10 cellular contexts compared by ENCODE assay signal in genomic region chr6:71287038-71287437, GRCh38. TPM values are rescaled to one million over a fixed set of nuclear protein-coding genes. Genes with fewer than 3 reads are reported as not detected.
DNase-seq lines count a peak whose midpoint lies in the region; ATAC-seq and TF ChIP-seq lines count a peak whose summit lies in the region.
"Had no signal": no experiment of that assay in that cellular context is flagged by ENCODE, and none has a peak within 500 bp of the region (broad histone marks: within the 10 kb centered on the region; RNA-seq: fewer than 3 reads in every experiment).

No MANE protein-coding gene starts in this region.

- no peak for TF ChIP-seq EP300 in transverse colon (IDR thresholded peaks at IDR 0.05; ENCODE audit: low read depth)

- H3K36me3 ChIP-seq in left lung = no peaks in the 10 kb centered on the region
- H3K36me3 ChIP-seq in transverse colon = no peaks in the 10 kb centered on the region

- CTCF ChIA-PET in activated CD4-positive, alpha-beta memory T cell treated with anti-CD3 and anti-CD28 coated beads for 36 hours (lab: Charles Lee) = interaction anchor here (0.6 to 1.5 kb wide), 2 partner anchors 63 to 72 kb away, joined by 4 to 6 read pairs; no protein-coding TSS in a partner anchor
- CTCF ChIA-PET in activated CD4-positive, alpha-beta memory T cell treated with anti-CD3 and anti-CD28 coated beads, Interleukin-2, amount 10 ng/mL, durations not matched to agents 7 days and 5 days (lab: Charles Lee) = interaction anchor here (1.5 kb wide), 1 partner anchor 63 kb away, joined by 4 read pairs; no protein-coding TSS in a partner anchor

- ATAC-seq in left lung (peak; percentile 26), HG03457 (IDR thresholded peaks at IDR 0.05; ENCODE audit: unreplicated experiment) (no peak), HG03571 (IDR thresholded peaks at IDR 0.05; ENCODE audit: unreplicated experiment) (no peak), HG03439 (IDR thresholded peaks at IDR 0.05; ENCODE audit: unreplicated experiment) (no peak)

- H3K9me3 ChIP-seq in left lung (no peaks in the 10 kb centered on the region), transverse colon (no peaks in the 10 kb centered on the region)

- WGBS in transverse colon (ENCODE audit: low coverage in 1 of 2), 2 donors = 81% methylated on average over 7 of the region's 7 CpGs; no CpG with 5 or more reads in 1 of the 2 donors

- POLR2A ChIA-PET in activated CD4-positive, alpha-beta memory T cell treated with anti-CD3 and anti-CD28 coated beads for 36 hours (lab: Charles Lee) = no interaction called here
- POLR2A ChIA-PET in activated CD4-positive, alpha-beta memory T cell treated with anti-CD3 and anti-CD28 coated beads, Interleukin-2, amount 10 ng/mL, durations not matched to agents 7 days and 5 days (lab: Charles Lee) = interaction anchor here (0.7 to 2.1 kb wide), 3 partner anchors 14 to 24 kb away, joined by 3 to 9 read pairs (median 7); no protein-coding TSS in a partner anchor

- H3K4me3 Mint-ChIP-seq in activated CD4-positive, alpha-beta memory T cell treated with anti-CD3 and anti-CD28 coated beads for 36 hours = peak overlapping the region; percentile 65
- H3K4me3 Mint-ChIP-seq in activated CD4-positive, alpha-beta memory T cell treated with anti-CD3 and anti-CD28 coated beads, Interleukin-2, amount 10 ng/mL, durations not matched to agents 7 days and 5 days = no peak overlapping the region

- no peak for DNase-seq in activated CD4-positive, alpha-beta memory T cell treated with anti-CD3 and anti-CD28 coated beads for 36 hours
- DNase-seq in activated CD4-positive, alpha-beta memory T cell treated with anti-CD3 and anti-CD28 coated beads, Interleukin-2, amount 10 ng/mL, durations not matched to agents 7 days and 5 days = no peak
- DNase-seq in UCSD-AML1 (lab: John Stamatoyannopoulos, UW; ENCODE audit: unreplicated experiment) = peak; percentile 16
- DNase-seq in left lung = peak in 1 of 2 donors; percentile 54
- peak; percentile 13 for DNase-seq in transverse colon
- DNase-seq: H9; NK-92 treated with Interleukin-12 subunit alpha and Interleukin-12 subunit beta, amount 100 ng/mL, for 24 hours had no signal

- H3K4me3 ChIP-seq in left lung = no peak overlapping the region
- H3K4me3 ChIP-seq in transverse colon = no peak overlapping the region

- H3K9me3 Mint-ChIP-seq in activated CD4-positive, alpha-beta memory T cell treated with anti-CD3 and anti-CD28 coated beads for 36 hours = no peaks in the 10 kb centered on the region
- H3K9me3 Mint-ChIP-seq in activated CD4-positive, alpha-beta memory T cell treated with anti-CD3 and anti-CD28 coated beads, Interleukin-2, amount 10 ng/mL, durations not matched to agents 7 days and 5 days = no peaks in the 10 kb centered on the region
- H3K9me3 Mint-ChIP-seq: H9 had no signal

- no peaks in the 10 kb centered on the region for H3K27me3 Mint-ChIP-seq in activated CD4-positive, alpha-beta memory T cell treated with anti-CD3 and anti-CD28 coated beads for 36 hours
- peaks cover 5% of the 10 kb centered on the region for H3K27me3 Mint-ChIP-seq in activated CD4-positive, alpha-beta memory T cell treated with anti-CD3 and anti-CD28 coated beads, Interleukin-2, amount 10 ng/mL, durations not matched to agents 7 days and 5 days

- intact Hi-C loops in activated CD4-positive, alpha-beta memory T cell treated with anti-CD3 and anti-CD28 coated beads for 36 hours (cut with micrococcal nuclease) = loop anchor here (5.0 kb wide), 3 partner anchors 60 to 875 kb away; partner anchors contain the start of genes FAM135A and SMAP1
- intact Hi-C loops in left lung (cut with DNase I) = no loop called here
- intact Hi-C loops in transverse colon (cut with DNase I; ENCODE audit: low total_unique reads) = no loop called here

- no peak overlapping the region for H3K27ac Mint-ChIP-seq in activated CD4-positive, alpha-beta memory T cell treated with anti-CD3 and anti-CD28 coated beads for 36 hours
- H3K27ac Mint-ChIP-seq in activated CD4-positive, alpha-beta memory T cell treated with anti-CD3 and anti-CD28 coated beads, Interleukin-2, amount 10 ng/mL, durations not matched to agents 7 days and 5 days = no peak overlapping the region
- H3K27ac Mint-ChIP-seq: H9 had no signal

- TF ChIP-seq POLR2A in transverse colon (IDR thresholded peaks at IDR 0.05) = no peak

- no peaks in the 10 kb centered on the region for H3K27me3 ChIP-seq in left lung
- H3K27me3 ChIP-seq in transverse colon = no peaks in the 10 kb centered on the region

- peak overlapping the region; percentile 91 to 98 for H3K27ac ChIP-seq in left lung
- H3K27ac ChIP-seq in transverse colon = peak overlapping the region; percentile 88 to 94 (median 92)

- in situ Hi-C loops in transverse colon (cut with MboI; ENCODE audit: low pct_ligation_motif_present in 1 of 4, low pct_unique_long_range_greater_than_20kb in 1 of 4, low sequenced_read_pairs in 3 of 4) = no loop called here

- no peaks in the 10 kb centered on the region for H3K36me3 Mint-ChIP-seq in activated CD4-positive, alpha-beta memory T cell treated with anti-CD3 and anti-CD28 coated beads for 36 hours
- H3K36me3 Mint-ChIP-seq in activated CD4-positive, alpha-beta memory T cell treated with anti-CD3 and anti-CD28 coated beads, Interleukin-2, amount 10 ng/mL, durations not matched to agents 7 days and 5 days (ENCODE audit: low read depth) = peaks cover 8% of the 10 kb centered on the region

- peaks cover 6 to 43% of the 10 kb centered on the region in 2 donors for H3K4me1 ChIP-seq in left lung
- H3K4me1 ChIP-seq in transverse colon = peaks cover 0 to 28% (median 8%) of the 10 kb centered on the region in 4 donors

- H3K4me1 Mint-ChIP-seq in activated CD4-positive, alpha-beta memory T cell treated with anti-CD3 and anti-CD28 coated beads for 36 hours (ENCODE audit: low read depth) = peaks cover 33% of the 10 kb centered on the region
- peaks cover 37% of the 10 kb centered on the region for H3K4me1 Mint-ChIP-seq in activated CD4-positive, alpha-beta memory T cell treated with anti-CD3 and anti-CD28 coated beads, Interleukin-2, amount 10 ng/mL, durations not matched to agents 7 days and 5 days

- TF ChIP-seq CTCF in left lung (IDR thresholded peaks at IDR 0.05) (no peak), transverse colon (IDR thresholded peaks at IDR 0.05) (no peak)

RNA-seq across cellular contexts. Expression of gene OGFRL1, which starts 1.6 kb away (rescaled TPM):
- 1 to 10 TPM; 3.8 to 4.3 TPM for total RNA-seq in activated CD4-positive, alpha-beta memory T cell treated with anti-CD3 and anti-CD28 coated beads for 36 hours
- total RNA-seq in activated CD4-positive, alpha-beta memory T cell treated with anti-CD3 and anti-CD28 coated beads, Interleukin-2, amount 10 ng/mL, durations not matched to agents 7 days and 5 days = 10 to 100 TPM in 1 of 2 experiments, 1 to 10 TPM in 1; 9.9 to 11.7 TPM
- total RNA-seq in left lung (10 to 100 TPM; 21.0 to 28.9 TPM), transverse colon (10 to 100 TPM in 2 of 4 donors, 1 to 10 TPM in 2; 7.5 to 15.6 (median 11.6) TPM)

Comparison
In these comparisons a context has a peak if more than half of its experiments do, and no peak if none do; other contexts are left out.
1. DNase-seq: peak in UCSD-AML1 (single experiment) and transverse colon (single experiment); none in activated CD4-positive, alpha-beta memory T cell treated with anti-CD3 and anti-CD28 coated beads for 36 hours (single experiment) and activated CD4-positive, alpha-beta memory T cell treated with anti-CD3 and anti-CD28 coated beads, Interleukin-2, amount 10 ng/mL, durations not matched to agents 7 days and 5 days (single experiment).